ENCODE assay signal across 24 cellular contexts in genomic region chr17:30413109-30413508, GRCh38. TPM values are rescaled to one million over a fixed set of nuclear protein-coding genes. Genes with fewer than 3 reads are reported as not detected.
DNase-seq lines count a peak whose midpoint lies in the region; ATAC-seq, FAIRE-seq and TF ChIP-seq lines count a peak whose summit lies in the region.
"Had no signal": no experiment of that assay in that cellular context is flagged by ENCODE, and none has a peak within 500 bp of the region (broad histone marks: within the 10 kb centered on the region; RNA-seq: fewer than 3 reads in every experiment).

No MANE protein-coding gene starts in this region.

- TF ChIP-seq CTCF in IMR-90 (conservative IDR thresholded peaks at IDR 0.05; ENCODE audit: low read depth, low read length) (no peak), astrocyte (IDR thresholded peaks at IDR 0.05; ENCODE audit: insufficient read depth, low read depth, low read length) (no peak)

- dilution Hi-C loops in IMR-90 (cut with HindIII; ENCODE audit: low sequenced_read_pairs, unreplicated experiment) = no loop called here

- peaks cover 32% of the 10 kb centered on the region for H3K4me1 Mint-ChIP-seq in activated naive CD4-positive, alpha-beta T cell treated with anti-CD3 and anti-CD28 coated beads for 36 hours (ENCODE audit: low read depth)
- H3K4me1 Mint-ChIP-seq in astrocyte (ENCODE audit: low read depth, unreplicated experiment) = peaks cover 4% of the 10 kb centered on the region

- H3K14ac ChIP-seq in IMR-90 (replicated peaks; ENCODE audit: low read depth, low read length) = no peak overlapping the region; the same call in 1 of the 2 replicates

- H3K9ac ChIP-seq in IMR-90 (ENCODE audit: low read depth, low read length) = no peak overlapping the region
- H3K9ac ChIP-seq in astrocyte (ENCODE audit: low read length) = no peak overlapping the region
- H3K9ac ChIP-seq: parathyroid adenoma had no signal

- TF ChIP-seq RAD21 in IMR-90 (IDR thresholded peaks at IDR 0.05; ENCODE audit: low read length) = no peak

- H2BK5ac ChIP-seq in IMR-90 (ENCODE audit: low read depth, low read length, poor library complexity, severe bottlenecking) = no peak overlapping the region

- H3K23ac ChIP-seq in IMR-90 (ENCODE audit: low read depth, low read length) = no peak overlapping the region

- H3K79me2 ChIP-seq in astrocyte (ENCODE audit: insufficient read depth, low read length) = no peaks in the 10 kb centered on the region

- no peak overlapping the region for H2BK20ac ChIP-seq in IMR-90 (ENCODE audit: low read depth, low read length)

- no peaks in the 10 kb centered on the region for H3K36me3 ChIP-seq in IMR-90 (ENCODE audit: control insufficient read depth, insufficient read depth, low read length)
- H3K36me3 ChIP-seq in astrocyte (ENCODE audit: insufficient read depth, low read length) = no peaks in the 10 kb centered on the region
- no peaks in the 10 kb centered on the region for H3K36me3 ChIP-seq in aorta (ENCODE audit: control insufficient read depth in 1 of 2, insufficient read depth in 2 of 2, low read length in 1 of 2)
- H3K36me3 ChIP-seq: sigmoid colon, upper lobe of right lung, WERI-Rb-1 had no signal

- H3K9me3 ChIP-seq in IMR-90 (ENCODE audit: control insufficient read depth, insufficient read depth, low read length) = no peaks in the 10 kb centered on the region
- H3K9me3 ChIP-seq in astrocyte (ENCODE audit: insufficient read depth, low read depth, low read length) = no peaks in the 10 kb centered on the region
- no peaks in the 10 kb centered on the region for H3K9me3 ChIP-seq in aorta (ENCODE audit: control insufficient read depth, low read length)
- H3K9me3 ChIP-seq: heart right ventricle, sigmoid colon, upper lobe of right lung had no signal

- no peak for DNase-seq in activated naive CD4-positive, alpha-beta T cell treated with anti-CD3 and anti-CD28 coated beads for 36 hours
- DNase-seq in activated naive CD4-positive, alpha-beta T cell treated with anti-CD3 and anti-CD28 coated beads, Interleukin-2, amount 50 U/mL, for 16 hours = no peak
- DNase-seq in IMR-90 (peak; percentile 72), astrocyte (ENCODE audit: low read depth) (peak; percentile 10), NCI-H1694 (lab: John Stamatoyannopoulos, UW) (no peak), aorta (no peak)
- no peak for DNase-seq in stimulated activated naive CD8-positive, alpha-beta T cell treated with anti-CD3 and anti-CD28 coated beads, Interleukin-15, Interleukin-2, amounts not matched to agents 100 U/mL and 50 U/mL, for 24 hours
- DNase-seq: caudate nucleus; CD8-positive, alpha-beta T cell; DMS79 treated with DMSO at 0.1 percent for 48 hours; heart right ventricle; MV-4-11; NCI-H2029 treated with DMSO at 0.1 percent for 48 hours; SHP77 treated with DMSO at 0.1 percent for 48 hours; sigmoid colon; T-cell; upper lobe of right lung; WERI-Rb-1 had no signal

- no peak overlapping the region for H3K56ac ChIP-seq in IMR-90 (ENCODE audit: extremely low read depth, insufficient read depth, low read length)

- FAIRE-seq in astrocyte (lab: Jason Lieb, UNC) = no peak
- FAIRE-seq: GM18507, islet of Langerhans had no signal

- H3K27ac Mint-ChIP-seq in activated naive CD4-positive, alpha-beta T cell treated with anti-CD3 and anti-CD28 coated beads for 36 hours = peak overlapping the region; percentile 63
- H3K27ac Mint-ChIP-seq in astrocyte (ENCODE audit: unreplicated experiment) = no peak overlapping the region
- H3K27ac Mint-ChIP-seq: CD8-positive, alpha-beta T cell; GM23338; T-cell had no signal

- H3K4me3 ChIP-seq in IMR-90 (ENCODE audit: insufficient read depth, low read depth, low read length) (no peak overlapping the region), astrocyte (ENCODE audit: insufficient read depth, low read depth, low read length) (no peak overlapping the region), aorta (ENCODE audit: low read length in 2 of 2) (no peak overlapping the region)
- H3K4me3 ChIP-seq: GM23338, heart right ventricle, lung, sigmoid colon, upper lobe of right lung had no signal

- no peak overlapping the region for H4K5ac ChIP-seq in IMR-90 (ENCODE audit: low read depth, low read length)

- peaks cover 7% of the 10 kb centered on the region; the same call in 1 of the 2 replicates for H3K4me1 ChIP-seq in IMR-90 (ENCODE audit: control insufficient read depth, insufficient read depth, low read length)
- H3K4me1 ChIP-seq in astrocyte (ENCODE audit: insufficient read depth, low read length) = no peaks in the 10 kb centered on the region
- H3K4me1 ChIP-seq in aorta (ENCODE audit: control insufficient read depth in 1 of 2, insufficient read depth in 2 of 2, low read length in 2 of 2) = peaks cover 0 to 7% of the 10 kb centered on the region in 2 donors
- H3K4me1 ChIP-seq: parathyroid adenoma, upper lobe of right lung had no signal

- H3K9me3 Mint-ChIP-seq in activated naive CD4-positive, alpha-beta T cell treated with anti-CD3 and anti-CD28 coated beads for 36 hours = no peaks in the 10 kb centered on the region
- H3K9me3 Mint-ChIP-seq in astrocyte (ENCODE audit: unreplicated experiment) = no peaks in the 10 kb centered on the region
- H3K9me3 Mint-ChIP-seq: CD8-positive, alpha-beta T cell; GM23338; T-cell had no signal

- in situ Hi-C loops in IMR-90 (cut with MboI; ENCODE audit: low sequenced_read_pairs) = no loop called here

- no peaks in the 10 kb centered on the region; the same call in none of the 2 replicates for H4K20me1 ChIP-seq in IMR-90 (ENCODE audit: insufficient read depth, low read length)
- H4K20me1 ChIP-seq in astrocyte (ENCODE audit: insufficient read depth, low read length) = peaks cover 4% of the 10 kb centered on the region

- H3K27me3 Mint-ChIP-seq in activated naive CD4-positive, alpha-beta T cell treated with anti-CD3 and anti-CD28 coated beads for 36 hours (ENCODE audit: low read depth) = no peaks in the 10 kb centered on the region
- H3K27me3 Mint-ChIP-seq in astrocyte (ENCODE audit: low read depth, unreplicated experiment) = no peaks in the 10 kb centered on the region
- H3K27me3 Mint-ChIP-seq: T-cell had no signal

- intact Hi-C loops in activated naive CD4-positive, alpha-beta T cell treated with anti-CD3 and anti-CD28 coated beads for 36 hours (cut with micrococcal nuclease) = loop anchor here (1.0 to 2.0 kb wide), 2 partner anchors 34 to 50 kb away; partner anchors contain the start of gene CPD
- intact Hi-C loops in IMR-90 (cut with micrococcal nuclease) (no loop called here), aorta (cut with DNase I) (no loop called here)

- no peak overlapping the region for H2AK5ac ChIP-seq in IMR-90 (ENCODE audit: low read depth, low read length)

- H2AFZ ChIP-seq in IMR-90 (replicated peaks; ENCODE audit: low read length, poor library complexity) = no peak overlapping the region
- no peak overlapping the region for H2AFZ ChIP-seq in astrocyte (ENCODE audit: low read depth, low read length)
- H2AFZ ChIP-seq: GM23338, parathyroid adenoma had no signal

- peak; percentile 14; the same call in 1 of the 2 replicates for ATAC-seq in IMR-90 (ENCODE audit: low read depth)
- ATAC-seq in stimulated activated naive CD8-positive, alpha-beta T cell treated with anti-CD3 and anti-CD28 coated beads, Interleukin-15, Interleukin-2, amounts not matched to agents 100 U/mL and 50 U/mL, for 24 hours = peak; percentile 99
- ATAC-seq in aorta (ENCODE audit: low FRiP score) = no peak
- ATAC-seq in HG03442 (IDR thresholded peaks at IDR 0.05; ENCODE audit: unreplicated experiment) = no peak
- ATAC-seq: CD8-positive, alpha-beta T cell; GM23338; heart right ventricle; T-cell; upper lobe of right lung had no signal

- no peak for TF ChIP-seq POLR2A in IMR-90 (IDR thresholded peaks at IDR 0.05; ENCODE audit: low read depth, low read length)

- no peak overlapping the region for H3K18ac ChIP-seq in IMR-90 (ENCODE audit: low read depth, low read length)

- H3K4ac ChIP-seq in IMR-90 (ENCODE audit: low read depth, low read length) = no peak overlapping the region

- no TSS peak for BruUV-seq in IMR-90 (replicated peaks; lab: Mats Ljungman, UMichigan)

- no peak overlapping the region for H3K4me2 ChIP-seq in IMR-90 (ENCODE audit: low read depth, low read length)
- H3K4me2 ChIP-seq in astrocyte (ENCODE audit: low read length) = no peak overlapping the region
- H3K4me2 ChIP-seq: GM23338 had no signal

- H3K79me1 ChIP-seq in IMR-90 (ENCODE audit: low read depth in 1 of 2, low read length in 2 of 2) = peaks cover 28 to 32% of the 10 kb centered on the region in 2 experiments

- H3K27me3 ChIP-seq in IMR-90 (ENCODE audit: control insufficient read depth, insufficient read depth, low read length) (no peaks in the 10 kb centered on the region), astrocyte (ENCODE audit: insufficient read depth, low read length) (no peaks in the 10 kb centered on the region), aorta (ENCODE audit: control insufficient read depth in 1 of 2, insufficient read depth in 2 of 2, low read length in 1 of 2) (no peaks in the 10 kb centered on the region)
- H3K27me3 ChIP-seq: heart right ventricle, sigmoid colon, upper lobe of right lung had no signal

- POLR2A ChIA-PET in IMR-90 (lab: Charles Lee; ENCODE audit: unreplicated experiment) = no interaction called here

- no peak overlapping the region for H2BK120ac ChIP-seq in IMR-90 (ENCODE audit: low read depth, low read length)

- no peak overlapping the region for H2BK15ac ChIP-seq in IMR-90 (ENCODE audit: low read depth, low read length)

- no peak overlapping the region for H3K27ac ChIP-seq in IMR-90 (ENCODE audit: insufficient read depth, low read length)
- no peak overlapping the region for H3K27ac ChIP-seq in astrocyte (ENCODE audit: low read depth, low read length)
- H3K27ac ChIP-seq in aorta (ENCODE audit: low read depth in 1 of 2, low read length in 2 of 2) = no peak overlapping the region
- H3K27ac ChIP-seq: heart right ventricle, parathyroid adenoma, sigmoid colon, upper lobe of right lung, WERI-Rb-1 had no signal

- no peak overlapping the region for H4K91ac ChIP-seq in IMR-90 (ENCODE audit: insufficient read depth, low read depth, low read length)

- no peak overlapping the region for H2AK9ac ChIP-seq in IMR-90 (replicated peaks; ENCODE audit: low read depth, low read length, poor library complexity)

- no CpG with 5 or more reads among the region's 4 CpGs for WGBS in IMR-90 (ENCODE audit: extremely low coverage in 2 of 2, insufficient read length in 1 of 2), 2 experiments
- 96 to 98% methylated on average over 4 of the region's 4 CpGs for WGBS in aorta, 2 donors

- H3K9me1 ChIP-seq in IMR-90 (ENCODE audit: insufficient read depth, low read length) = peaks cover 5% of the 10 kb centered on the region; the same call in 1 of the 2 replicates

- H3K4me3 Mint-ChIP-seq in activated naive CD4-positive, alpha-beta T cell treated with anti-CD3 and anti-CD28 coated beads for 36 hours = no peak overlapping the region
- H3K4me3 Mint-ChIP-seq in astrocyte (ENCODE audit: unreplicated experiment) = no peak overlapping the region
- H3K4me3 Mint-ChIP-seq: CD8-positive, alpha-beta T cell; GM23338; T-cell had no signal

- peaks cover 12% of the 10 kb centered on the region for H3K36me3 Mint-ChIP-seq in activated naive CD4-positive, alpha-beta T cell treated with anti-CD3 and anti-CD28 coated beads for 36 hours (ENCODE audit: low read depth)
- peaks cover 4% of the 10 kb centered on the region for H3K36me3 Mint-ChIP-seq in astrocyte (ENCODE audit: low read depth, unreplicated experiment)

- no peak overlapping the region; a peak in 1 of 4 replicates for H4K8ac ChIP-seq in IMR-90 (ENCODE audit: low read depth in 2 of 2, low read length in 2 of 2)

- CTCF ChIA-PET in activated naive CD4-positive, alpha-beta T cell treated with anti-CD3 and anti-CD28 coated beads for 36 hours (lab: Charles Lee) = no interaction called here
- CTCF ChIA-PET in IMR-90 (lab: Yijun Ruan, JAX) = no interaction called here

RNA-seq across cellular contexts. Expression of gene CPD, which starts 34.4 kb away (rescaled TPM):
- 10 to 100 TPM; 37.9 to 43.8 TPM for total RNA-seq in activated naive CD4-positive, alpha-beta T cell treated with anti-CD3 and anti-CD28 coated beads for 36 hours
- total RNA-seq in IMR-90 (2012; rRNA removed) (78.0 and 94.5 TPM in 2 replicates), astrocyte (51.2 and 55.2 TPM in 2 replicates), aorta (10 to 100 TPM; 48.8 to 58.5 TPM)
- polyA plus RNA-seq in IMR-90 (2012; rRNA removed) (18.5 and 23.4 TPM in 2 replicates), aorta (1 to 10 TPM; 4.1 to 6.5 TPM)
- 5.6 and 7.8 TPM in 2 replicates for polyA plus RNA-seq in IMR-90 (2012; cell fraction: cytosol; rRNA removed)
- 3.5 and 16.3 TPM in 2 replicates for polyA plus RNA-seq in IMR-90 (2012; cell fraction: nucleus; rRNA removed; ENCODE audit: low replicate concordance)

Comparison
In these comparisons a context has a peak if more than half of its experiments do, and no peak if none do; other contexts are left out.
1. DNase-seq: peak in IMR-90 (single experiment) and astrocyte (single experiment); none in activated naive CD4-positive, alpha-beta T cell treated with anti-CD3 and anti-CD28 coated beads for 36 hours (single experiment), activated naive CD4-positive, alpha-beta T cell treated with anti-CD3 and anti-CD28 coated beads, Interleukin-2, amount 50 U/mL, for 16 hours (single experiment), stimulated activated naive CD8-positive, alpha-beta T cell treated with anti-CD3 and anti-CD28 coated beads, Interleukin-15, Interleukin-2, amounts not matched to agents 100 U/mL and 50 U/mL, for 24 hours (single experiment), NCI-H1694 (single experiment) and aorta (0 of 2).
2. ATAC-seq: peak in IMR-90 (single experiment) and stimulated activated naive CD8-positive, alpha-beta T cell treated with anti-CD3 and anti-CD28 coated beads, Interleukin-15, Interleukin-2, amounts not matched to agents 100 U/mL and 50 U/mL, for 24 hours (single experiment); none in aorta (single experiment) and HG03442 (single experiment).